ENCODE assay signal across 6 cellular contexts in genomic region chr9:94341703-94342102, GRCh38. TPM values are rescaled to one million over a fixed set of nuclear protein-coding genes. Genes with fewer than 3 reads are reported as not detected.
"Had no signal": no experiment of that assay in that cellular context is flagged by ENCODE, and none has a peak within 500 bp of the region (broad histone marks: within the 10 kb centered on the region; RNA-seq: fewer than 3 reads in every experiment).

No MANE protein-coding gene starts in this region.

RNA-seq across cellular contexts. Expression of gene NUTM2F, which starts 13.3 kb away (rescaled TPM):
- total RNA-seq: M059J, PC-3, Peyer's patch, Right ventricle myocardium superior, SJSA1 had no signal
- polyA plus RNA-seq: SK-N-SH had no signal
